In genomic region chr17:42049834-42050359, GRCh38 we compare ENCODE assay signal across 1 cellular context.
TF ChIP-seq lines count a peak whose summit lies in the region.

No MANE protein-coding gene starts in this region.

TF ChIP-seq in HepG2, 621 proteins besides CTCF, POLR2A, EP300 and RAD21 (continues in another document):
- TF ChIP-seq PAXIP1 (CRISPR knock-in tag; conservative IDR thresholded peaks at IDR 0.05) = 0 out of 2 replicates have a peak, but pooled peaks have one; percentile 17
- 0 out of 2 replicates have a peak, but pooled peaks have one; percentile 10 for TF ChIP-seq ZNF547 (CRISPR knock-in tag; IDR thresholded peaks at IDR 0.05)
- 0 out of 2 replicates have a peak, but pooled peaks have one; percentile 45 for TF ChIP-seq ZNF280D (CRISPR knock-in tag; IDR thresholded peaks at IDR 0.05)
- 0 out of 2 replicates have a peak, but pooled peaks have one; percentile 36 for TF ChIP-seq KAT7 (CRISPR knock-in tag; IDR thresholded peaks at IDR 0.05; ENCODE audit: borderline replicate concordance)
- 0 out of 2 replicates have a peak, but pooled peaks have one; percentile 14 for TF ChIP-seq ZNF337 (CRISPR knock-in tag; IDR thresholded peaks at IDR 0.05; ENCODE audit: borderline replicate concordance, low read depth)
- TF ChIP-seq MTERF4 (CRISPR knock-in tag; IDR thresholded peaks at IDR 0.05) = 0 out of 2 replicates have a peak, but pooled peaks have one; percentile 46
- 0 out of 2 replicates have a peak, but pooled peaks have one; percentile 32 for TF ChIP-seq ZNF567 (CRISPR knock-in tag; IDR thresholded peaks at IDR 0.05; ENCODE audit: borderline replicate concordance)
- 0 out of 2 replicates have a peak, but pooled peaks have one; percentile 12 for TF ChIP-seq ZSCAN21 (CRISPR knock-in tag; IDR thresholded peaks at IDR 0.05; ENCODE audit: borderline replicate concordance)
- peak; percentile 13; the same call in 1 of the 2 replicates for TF ChIP-seq PITX1 (CRISPR knock-in tag; IDR thresholded peaks at IDR 0.05)
- TF ChIP-seq ZNF605 (CRISPR knock-in tag; IDR thresholded peaks at IDR 0.05) = 0 out of 2 replicates have a peak, but pooled peaks have one; percentile 14
- TF ChIP-seq ZNF607 (CRISPR knock-in tag; IDR thresholded peaks at IDR 0.05; ENCODE audit: borderline replicate concordance) = 0 out of 2 replicates have a peak, but pooled peaks have one; percentile 25
- TF ChIP-seq KDM4B (CRISPR knock-in tag; IDR thresholded peaks at IDR 0.05) = 0 out of 2 replicates have a peak, but pooled peaks have one; percentile 24
- no peak for TF ChIP-seq TBX3 (IDR thresholded peaks at IDR 0.05; ENCODE audit: borderline replicate concordance)
- TF ChIP-seq ZNF451 (CRISPR knock-in tag; IDR thresholded peaks at IDR 0.05) = 0 out of 2 replicates have a peak, but pooled peaks have one; percentile 13
- TF ChIP-seq, protein P1, sequence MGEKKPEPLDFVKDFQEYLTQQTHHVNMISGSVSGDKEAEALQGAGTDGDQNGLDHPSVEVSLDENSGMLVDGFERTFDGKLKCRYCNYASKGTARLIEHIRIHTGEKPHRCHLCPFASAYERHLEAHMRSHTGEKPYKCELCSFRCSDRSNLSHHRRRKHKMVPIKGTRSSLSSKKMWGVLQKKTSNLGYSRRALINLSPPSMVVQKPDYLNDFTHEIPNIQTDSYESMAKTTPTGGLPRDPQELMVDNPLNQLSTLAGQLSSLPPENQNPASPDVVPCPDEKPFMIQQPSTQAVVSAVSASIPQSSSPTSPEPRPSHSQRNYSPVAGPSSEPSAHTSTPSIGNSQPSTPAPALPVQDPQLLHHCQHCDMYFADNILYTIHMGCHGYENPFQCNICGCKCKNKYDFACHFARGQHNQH (CRISPR knock-in tag; IDR thresholded peaks at IDR 0.05) = 0 out of 2 replicates have a peak, but pooled peaks have one; percentile 29
- TF ChIP-seq GLI4 (CRISPR knock-in tag; IDR thresholded peaks at IDR 0.05; ENCODE audit: borderline replicate concordance) = peak; percentile 20; the same call in 1 of the 2 replicates
- TF ChIP-seq, protein P2, sequence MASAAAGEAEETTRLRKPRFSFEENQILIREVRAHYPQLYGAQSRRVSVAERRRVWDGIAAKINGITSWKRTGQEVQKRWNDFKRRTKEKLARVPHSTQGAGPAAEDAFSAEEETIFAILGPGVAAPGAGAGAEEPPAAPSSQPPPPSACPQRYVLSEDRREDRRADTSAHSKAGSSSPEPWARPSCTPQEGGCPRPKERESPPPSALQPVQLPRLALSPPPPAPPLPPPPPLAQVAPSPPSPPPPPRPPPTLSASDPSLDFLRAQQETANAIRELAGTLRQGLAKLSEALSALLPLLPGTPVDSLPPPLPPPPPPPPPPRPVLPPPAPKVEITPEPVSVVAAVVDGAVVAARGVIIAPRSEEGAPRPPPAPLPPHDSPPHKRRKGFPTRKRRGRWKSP (CRISPR knock-in tag; IDR thresholded peaks at IDR 0.05) = no peak
- TF ChIP-seq FOXA3 (CRISPR knock-in tag; IDR thresholded peaks at IDR 0.05) = 0 out of 2 replicates have a peak, but pooled peaks have one; percentile 5
- TF ChIP-seq ZNF280B (CRISPR knock-in tag; IDR thresholded peaks at IDR 0.05; ENCODE audit: borderline replicate concordance) = peak; percentile 13; the same call in 1 of the 2 replicates
- TF ChIP-seq NONO (IDR thresholded peaks at IDR 0.05) = no peak
- TF ChIP-seq NONO (CRISPR knock-in tag; conservative IDR thresholded peaks at IDR 0.05) = 0 out of 2 replicates have a peak, but pooled peaks have one; percentile 11
- TF ChIP-seq HOXA9 (CRISPR knock-in tag; IDR thresholded peaks at IDR 0.05; ENCODE audit: borderline replicate concordance) = peak; percentile 20; the same call in 1 of the 2 replicates
- TF ChIP-seq ETV6 (CRISPR knock-in tag; conservative IDR thresholded peaks at IDR 0.05) = no peak
- peak; percentile 44; the same call in 1 of the 2 replicates for TF ChIP-seq HNF1B (CRISPR knock-in tag; IDR thresholded peaks at IDR 0.05)
- TF ChIP-seq BCL3 (CRISPR knock-in tag; IDR thresholded peaks at IDR 0.05) = 0 out of 2 replicates have a peak, but pooled peaks have one; percentile 57
- TF ChIP-seq RARA (CRISPR knock-in tag; IDR thresholded peaks at IDR 0.05) = peak; percentile 5; the same call in 1 of the 2 replicates
- no peak for TF ChIP-seq HMGA1 (CRISPR knock-in tag; conservative IDR thresholded peaks at IDR 0.05)
- TF ChIP-seq ZFP62 (CRISPR knock-in tag; IDR thresholded peaks at IDR 0.05) = no peak
- TF ChIP-seq MLXIP (CRISPR knock-in tag; IDR thresholded peaks at IDR 0.05; ENCODE audit: borderline replicate concordance) = no peak
- TF ChIP-seq, protein P3, sequence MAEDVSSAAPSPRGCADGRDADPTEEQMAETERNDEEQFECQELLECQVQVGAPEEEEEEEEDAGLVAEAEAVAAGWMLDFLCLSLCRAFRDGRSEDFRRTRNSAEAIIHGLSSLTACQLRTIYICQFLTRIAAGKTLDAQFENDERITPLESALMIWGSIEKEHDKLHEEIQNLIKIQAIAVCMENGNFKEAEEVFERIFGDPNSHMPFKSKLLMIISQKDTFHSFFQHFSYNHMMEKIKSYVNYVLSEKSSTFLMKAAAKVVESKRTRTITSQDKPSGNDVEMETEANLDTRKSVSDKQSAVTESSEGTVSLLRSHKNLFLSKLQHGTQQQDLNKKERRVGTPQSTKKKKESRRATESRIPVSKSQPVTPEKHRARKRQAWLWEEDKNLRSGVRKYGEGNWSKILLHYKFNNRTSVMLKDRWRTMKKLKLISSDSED (CRISPR knock-in tag; IDR thresholded peaks at IDR 0.05) = no peak
- TF ChIP-seq, protein P4, sequence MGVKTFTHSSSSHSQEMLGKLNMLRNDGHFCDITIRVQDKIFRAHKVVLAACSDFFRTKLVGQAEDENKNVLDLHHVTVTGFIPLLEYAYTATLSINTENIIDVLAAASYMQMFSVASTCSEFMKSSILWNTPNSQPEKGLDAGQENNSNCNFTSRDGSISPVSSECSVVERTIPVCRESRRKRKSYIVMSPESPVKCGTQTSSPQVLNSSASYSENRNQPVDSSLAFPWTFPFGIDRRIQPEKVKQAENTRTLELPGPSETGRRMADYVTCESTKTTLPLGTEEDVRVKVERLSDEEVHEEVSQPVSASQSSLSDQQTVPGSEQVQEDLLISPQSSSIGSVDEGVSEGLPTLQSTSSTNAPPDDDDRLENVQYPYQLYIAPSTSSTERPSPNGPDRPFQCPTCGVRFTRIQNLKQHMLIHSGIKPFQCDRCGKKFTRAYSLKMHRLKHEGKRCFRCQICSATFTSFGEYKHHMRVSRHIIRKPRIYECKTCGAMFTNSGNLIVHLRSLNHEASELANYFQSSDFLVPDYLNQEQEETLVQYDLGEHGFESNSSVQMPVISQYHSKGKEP (CRISPR knock-in tag; IDR thresholded peaks at IDR 0.05) = 0 out of 2 replicates have a peak, but pooled peaks have one; percentile 11
